10 cellular contexts compared by ENCODE assay signal in genomic region chr18:8177330-8178016, GRCh38.
A peak's percentile ranks its signal among the peaks of the same experiment; 100 is the strongest.
DNase-seq lines count a peak whose midpoint lies in the region; ATAC-seq and TF ChIP-seq lines count a peak whose summit lies in the region.
"Had no signal": no experiment of that assay in that cellular context is flagged by ENCODE, and none has a peak within 500 bp of the region (broad histone marks: within the 10 kb centered on the region; RNA-seq: fewer than 3 reads in every experiment).

No MANE protein-coding gene starts in this region.

- peak; percentile 83 for DNase-seq in DMS53 (lab: John Stamatoyannopoulos, UW)
- DNase-seq in NCI-H69 (lab: John Stamatoyannopoulos, UW): peak; percentile 92
- DNase-seq in epithelial cell of proximal tubule (ENCODE audit: low read depth): peak; percentile 64
- peak; percentile 30 for DNase-seq in myocyte (ENCODE audit: low read depth)
- DNase-seq in natural killer cell treated with Interleukin-12 subunit alpha and Interleukin-12 subunit beta and Interleukin-15 and Interleukin-18, amount 100 ng/mL, for 72 hours (ENCODE audit: low spot score): no peak
- no peak for DNase-seq in HUDEP-2 (lab: John Stamatoyannopoulos, UW; ENCODE audit: unreplicated experiment in 76 of 76)
- DNase-seq: activated CD8-positive, alpha-beta memory T cell treated with anti-CD3 and anti-CD28 coated beads for 24 hours; effector CD8-positive, alpha-beta T cell had no signal

- H3K36me3 Mint-ChIP-seq in natural killer cell treated with Interleukin-12 subunit alpha and Interleukin-12 subunit beta and Interleukin-15 and Interleukin-18, amount 100 ng/mL, for 72 hours: peaks cover 5% of the 10 kb centered on the region

- H3K4me3 Mint-ChIP-seq in natural killer cell treated with Interleukin-12 subunit alpha and Interleukin-12 subunit beta and Interleukin-15 and Interleukin-18, amount 100 ng/mL, for 72 hours: no peak overlapping the region

- no peak overlapping the region for H3K27ac Mint-ChIP-seq in natural killer cell treated with Interleukin-12 subunit alpha and Interleukin-12 subunit beta and Interleukin-15 and Interleukin-18, amount 100 ng/mL, for 72 hours

- peaks cover 2% of the 10 kb centered on the region for H3K9me3 Mint-ChIP-seq in natural killer cell treated with Interleukin-12 subunit alpha and Interleukin-12 subunit beta and Interleukin-15 and Interleukin-18, amount 100 ng/mL, for 72 hours

- no peaks in the 10 kb centered on the region for H3K27me3 Mint-ChIP-seq in natural killer cell treated with Interleukin-12 subunit alpha and Interleukin-12 subunit beta and Interleukin-15 and Interleukin-18, amount 100 ng/mL, for 72 hours

- no peak for ATAC-seq in natural killer cell treated with Interleukin-12 subunit alpha and Interleukin-12 subunit beta and Interleukin-15 and Interleukin-18, amount 100 ng/mL, for 72 hours
- no peak for ATAC-seq in GM18519 (IDR thresholded peaks at IDR 0.05; ENCODE audit: low FRiP score, unreplicated experiment)
- no peak for ATAC-seq in GM21390 (IDR thresholded peaks at IDR 0.05; ENCODE audit: unreplicated experiment)

- no peak overlapping the region for H3K4me3 ChIP-seq in epithelial cell of proximal tubule (ENCODE audit: low read depth, low read length)

- no peaks in the 10 kb centered on the region for H3K4me1 Mint-ChIP-seq in natural killer cell treated with Interleukin-12 subunit alpha and Interleukin-12 subunit beta and Interleukin-15 and Interleukin-18, amount 100 ng/mL, for 72 hours (ENCODE audit: low read depth in 2 of 2)

- no peak for TF ChIP-seq CTCF in epithelial cell of proximal tubule (conservative IDR thresholded peaks at IDR 0.05; ENCODE audit: low read depth, low read length)

Comparison
In these comparisons a context has a peak if more than half of its experiments do, and no peak if none do; other contexts are left out.
1. DNase-seq: peak in DMS53 (single experiment), NCI-H69 (single experiment), epithelial cell of proximal tubule (single experiment) and myocyte (single experiment); none in natural killer cell treated with Interleukin-12 subunit alpha and Interleukin-12 subunit beta and Interleukin-15 and Interleukin-18, amount 100 ng/mL, for 72 hours (single experiment) and HUDEP-2 (0 of 76).